1 cellular context compared by ENCODE assay signal in the genomic region with DNA sequence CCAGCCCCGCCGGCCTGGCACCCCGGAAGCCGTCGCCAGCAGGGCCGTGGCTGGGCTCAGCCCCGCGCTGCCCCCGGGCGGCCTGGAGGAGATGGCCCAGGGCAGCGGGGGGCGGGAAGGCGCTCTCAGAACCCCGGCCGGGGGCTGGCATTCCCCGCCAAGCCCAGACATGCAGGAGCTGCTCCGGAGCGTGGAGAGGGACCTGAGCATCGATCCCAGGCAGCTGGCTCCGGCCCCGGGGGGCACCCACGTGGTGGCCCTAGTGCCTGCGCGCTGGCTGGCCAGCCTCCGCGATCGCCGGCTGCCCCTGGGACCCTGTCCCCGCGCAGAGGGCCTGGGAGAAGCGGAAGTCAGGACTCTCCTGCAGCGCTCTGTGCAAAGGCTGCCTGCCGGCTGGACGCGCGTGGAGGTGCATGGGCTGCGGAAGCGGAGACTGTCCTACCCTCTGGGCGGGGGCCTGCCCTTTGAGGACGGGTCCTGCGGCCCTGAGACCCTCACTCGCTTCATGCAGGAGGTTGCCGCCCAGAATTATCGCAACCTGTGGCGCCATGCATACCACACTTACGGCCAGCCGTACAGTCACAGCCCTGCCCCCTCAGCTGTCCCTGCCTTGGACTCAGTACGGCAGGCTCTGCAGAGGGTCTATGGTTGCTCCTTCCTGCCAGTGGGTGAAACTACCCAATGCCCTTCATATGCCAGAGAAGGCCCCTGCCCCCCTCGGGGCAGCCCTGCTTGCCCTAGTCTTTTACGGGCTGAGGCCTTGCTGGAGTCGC.
TF ChIP-seq lines count a peak whose summit lies in the region.

No MANE protein-coding gene starts in this region.

TF ChIP-seq in HepG2, 621 proteins besides CTCF, POLR2A, EP300 and RAD21 (continued from another document and continues in another):
- TF ChIP-seq, protein P1, sequence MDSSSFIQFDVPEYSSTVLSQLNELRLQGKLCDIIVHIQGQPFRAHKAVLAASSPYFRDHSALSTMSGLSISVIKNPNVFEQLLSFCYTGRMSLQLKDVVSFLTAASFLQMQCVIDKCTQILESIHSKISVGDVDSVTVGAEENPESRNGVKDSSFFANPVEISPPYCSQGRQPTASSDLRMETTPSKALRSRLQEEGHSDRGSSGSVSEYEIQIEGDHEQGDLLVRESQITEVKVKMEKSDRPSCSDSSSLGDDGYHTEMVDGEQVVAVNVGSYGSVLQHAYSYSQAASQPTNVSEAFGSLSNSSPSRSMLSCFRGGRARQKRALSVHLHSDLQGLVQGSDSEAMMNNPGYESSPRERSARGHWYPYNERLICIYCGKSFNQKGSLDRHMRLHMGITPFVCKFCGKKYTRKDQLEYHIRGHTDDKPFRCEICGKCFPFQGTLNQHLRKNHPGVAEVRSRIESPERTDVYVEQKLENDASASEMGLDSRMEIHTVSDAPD (CRISPR knock-in tag; IDR thresholded peaks at IDR 0.05) = no peak
- TF ChIP-seq, protein P2, sequence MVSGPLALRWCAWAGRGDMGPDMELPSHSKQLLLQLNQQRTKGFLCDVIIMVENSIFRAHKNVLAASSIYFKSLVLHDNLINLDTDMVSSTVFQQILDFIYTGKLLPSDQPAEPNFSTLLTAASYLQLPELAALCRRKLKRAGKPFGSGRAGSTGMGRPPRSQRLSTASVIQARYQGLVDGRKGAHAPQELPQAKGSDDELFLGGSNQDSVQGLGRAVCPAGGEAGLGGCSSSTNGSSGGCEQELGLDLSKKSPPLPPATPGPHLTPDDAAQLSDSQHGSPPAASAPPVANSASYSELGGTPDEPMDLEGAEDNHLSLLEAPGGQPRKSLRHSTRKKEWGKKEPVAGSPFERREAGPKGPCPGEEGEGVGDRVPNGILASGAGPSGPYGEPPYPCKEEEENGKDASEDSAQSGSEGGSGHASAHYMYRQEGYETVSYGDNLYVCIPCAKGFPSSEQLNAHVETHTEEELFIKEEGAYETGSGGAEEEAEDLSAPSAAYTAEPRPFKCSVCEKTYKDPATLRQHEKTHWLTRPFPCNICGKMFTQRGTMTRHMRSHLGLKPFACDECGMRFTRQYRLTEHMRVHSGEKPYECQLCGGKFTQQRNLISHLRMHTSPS (CRISPR knock-in tag; IDR thresholded peaks at IDR 0.05; ENCODE audit: low read depth) = peak; percentile 44; the same call in 1 of the 2 replicates
- TF ChIP-seq, protein P3, sequence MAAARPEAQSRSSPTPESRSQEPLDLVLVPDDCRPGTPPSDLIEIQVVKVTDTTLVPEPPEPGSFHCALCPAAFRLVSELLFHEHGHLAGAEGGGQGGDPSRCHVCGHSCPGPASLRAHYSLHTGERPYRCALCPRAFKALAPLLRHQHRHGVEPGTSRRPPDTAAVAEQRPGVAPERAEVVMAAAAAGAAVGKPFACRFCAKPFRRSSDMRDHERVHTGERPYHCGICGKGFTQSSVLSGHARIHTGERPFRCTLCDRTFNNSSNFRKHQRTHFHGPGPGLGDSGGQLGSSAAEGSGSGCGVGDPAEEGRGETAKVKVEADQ (CRISPR knock-in tag; IDR thresholded peaks at IDR 0.05; ENCODE audit: borderline replicate concordance) = peak; percentile 58; the same call in 1 of the 2 replicates
- TF ChIP-seq, protein P4, sequence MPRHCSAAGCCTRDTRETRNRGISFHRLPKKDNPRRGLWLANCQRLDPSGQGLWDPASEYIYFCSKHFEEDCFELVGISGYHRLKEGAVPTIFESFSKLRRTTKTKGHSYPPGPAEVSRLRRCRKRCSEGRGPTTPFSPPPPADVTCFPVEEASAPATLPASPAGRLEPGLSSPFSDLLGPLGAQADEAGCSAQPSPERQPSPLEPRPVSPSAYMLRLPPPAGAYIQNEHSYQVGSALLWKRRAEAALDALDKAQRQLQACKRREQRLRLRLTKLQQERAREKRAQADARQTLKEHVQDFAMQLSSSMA (CRISPR knock-in tag; IDR thresholded peaks at IDR 0.05) = no peak
- TF ChIP-seq ARNTL (CRISPR knock-in tag; IDR thresholded peaks at IDR 0.05) (no peak), DMAP1 (CRISPR knock-in tag; IDR thresholded peaks at IDR 0.05) (peak; percentile 83), ZNF747 (CRISPR knock-in tag; IDR thresholded peaks at IDR 0.05; ENCODE audit: borderline replicate concordance) (no peak), TRIM24 (CRISPR knock-in tag; IDR thresholded peaks at IDR 0.05) (no peak), ZNF75D (CRISPR knock-in tag; IDR thresholded peaks at IDR 0.05; ENCODE audit: borderline replicate concordance) (no peak), ZNF782 (CRISPR knock-in tag; IDR thresholded peaks at IDR 0.05; ENCODE audit: borderline replicate concordance) (peak; percentile 38; the same call in 1 of the 2 replicates), RARA (CRISPR knock-in tag; IDR thresholded peaks at IDR 0.05) (no peak), ZNF777 (CRISPR knock-in tag; IDR thresholded peaks at IDR 0.05) (no peak), MED13 (CRISPR knock-in tag; IDR thresholded peaks at IDR 0.05) (no peak), FOXA3 (CRISPR knock-in tag; IDR thresholded peaks at IDR 0.05) (no peak), ATRX (CRISPR knock-in tag; IDR thresholded peaks at IDR 0.05; ENCODE audit: borderline replicate concordance) (no peak), KDM6A (CRISPR knock-in tag; IDR thresholded peaks at IDR 0.05; ENCODE audit: low read depth) (no peak), ZBTB21 (CRISPR knock-in tag; IDR thresholded peaks at IDR 0.05) (no peak), TBX3 (IDR thresholded peaks at IDR 0.05; ENCODE audit: borderline replicate concordance) (no peak), HES4 (CRISPR knock-in tag; IDR thresholded peaks at IDR 0.05; ENCODE audit: borderline replicate concordance) (0 out of 2 replicates have a peak, but pooled peaks have one; percentile 40), ZNF33A (CRISPR knock-in tag; IDR thresholded peaks at IDR 0.05; ENCODE audit: borderline replicate concordance) (no peak), ZNF446 (CRISPR knock-in tag; IDR thresholded peaks at IDR 0.05) (peak; percentile 58; the same call in 1 of the 2 replicates), NFKB2 (CRISPR knock-in tag; IDR thresholded peaks at IDR 0.05; ENCODE audit: borderline replicate concordance) (no peak), SRSF1 (optimal IDR thresholded peaks at IDR 0.05; ENCODE audit: low read depth, low read length) (no peak)
- TF ChIP-seq, protein P5, sequence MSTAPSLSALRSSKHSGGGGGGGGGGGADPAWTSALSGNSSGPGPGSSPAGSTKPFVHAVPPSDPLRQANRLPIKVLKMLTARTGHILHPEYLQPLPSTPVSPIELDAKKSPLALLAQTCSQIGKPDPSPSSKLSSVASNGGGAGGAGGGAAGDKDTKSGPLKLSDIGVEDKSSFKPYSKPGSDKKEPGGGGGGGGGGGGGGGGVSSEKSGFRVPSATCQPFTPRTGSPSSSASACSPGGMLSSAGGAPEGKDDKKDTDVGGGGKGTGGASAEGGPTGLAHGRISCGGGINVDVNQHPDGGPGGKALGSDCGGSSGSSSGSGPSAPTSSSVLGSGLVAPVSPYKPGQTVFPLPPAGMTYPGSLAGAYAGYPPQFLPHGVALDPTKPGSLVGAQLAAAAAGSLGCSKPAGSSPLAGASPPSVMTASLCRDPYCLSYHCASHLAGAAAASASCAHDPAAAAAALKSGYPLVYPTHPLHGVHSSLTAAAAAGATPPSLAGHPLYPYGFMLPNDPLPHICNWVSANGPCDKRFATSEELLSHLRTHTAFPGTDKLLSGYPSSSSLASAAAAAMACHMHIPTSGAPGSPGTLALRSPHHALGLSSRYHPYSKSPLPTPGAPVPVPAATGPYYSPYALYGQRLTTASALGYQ (CRISPR knock-in tag; IDR thresholded peaks at IDR 0.05) = no peak
- TF ChIP-seq, protein P6, sequence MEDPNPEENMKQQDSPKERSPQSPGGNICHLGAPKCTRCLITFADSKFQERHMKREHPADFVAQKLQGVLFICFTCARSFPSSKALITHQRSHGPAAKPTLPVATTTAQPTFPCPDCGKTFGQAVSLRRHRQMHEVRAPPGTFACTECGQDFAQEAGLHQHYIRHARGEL (CRISPR knock-in tag; IDR thresholded peaks at IDR 0.05) = no peak
- TF ChIP-seq, protein P7, sequence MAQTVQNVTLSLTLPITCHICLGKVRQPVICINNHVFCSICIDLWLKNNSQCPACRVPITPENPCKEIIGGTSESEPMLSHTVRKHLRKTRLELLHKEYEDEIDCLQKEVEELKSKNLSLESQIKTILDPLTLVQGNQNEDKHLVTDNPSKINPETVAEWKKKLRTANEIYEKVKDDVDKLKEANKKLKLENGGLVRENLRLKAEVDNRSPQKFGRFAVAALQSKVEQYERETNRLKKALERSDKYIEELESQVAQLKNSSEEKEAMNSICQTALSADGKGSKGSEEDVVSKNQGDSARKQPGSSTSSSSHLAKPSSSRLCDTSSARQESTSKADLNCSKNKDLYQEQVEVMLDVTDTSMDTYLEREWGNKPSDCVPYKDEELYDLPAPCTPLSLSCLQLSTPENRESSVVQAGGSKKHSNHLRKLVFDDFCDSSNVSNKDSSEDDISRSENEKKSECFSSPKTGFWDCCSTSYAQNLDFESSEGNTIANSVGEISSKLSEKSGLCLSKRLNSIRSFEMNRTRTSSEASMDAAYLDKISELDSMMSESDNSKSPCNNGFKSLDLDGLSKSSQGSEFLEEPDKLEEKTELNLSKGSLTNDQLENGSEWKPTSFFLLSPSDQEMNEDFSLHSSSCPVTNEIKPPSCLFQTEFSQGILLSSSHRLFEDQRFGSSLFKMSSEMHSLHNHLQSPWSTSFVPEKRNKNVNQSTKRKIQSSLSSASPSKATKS (CRISPR knock-in tag; IDR thresholded peaks at IDR 0.05) = no peak
- TF ChIP-seq, protein P8, sequence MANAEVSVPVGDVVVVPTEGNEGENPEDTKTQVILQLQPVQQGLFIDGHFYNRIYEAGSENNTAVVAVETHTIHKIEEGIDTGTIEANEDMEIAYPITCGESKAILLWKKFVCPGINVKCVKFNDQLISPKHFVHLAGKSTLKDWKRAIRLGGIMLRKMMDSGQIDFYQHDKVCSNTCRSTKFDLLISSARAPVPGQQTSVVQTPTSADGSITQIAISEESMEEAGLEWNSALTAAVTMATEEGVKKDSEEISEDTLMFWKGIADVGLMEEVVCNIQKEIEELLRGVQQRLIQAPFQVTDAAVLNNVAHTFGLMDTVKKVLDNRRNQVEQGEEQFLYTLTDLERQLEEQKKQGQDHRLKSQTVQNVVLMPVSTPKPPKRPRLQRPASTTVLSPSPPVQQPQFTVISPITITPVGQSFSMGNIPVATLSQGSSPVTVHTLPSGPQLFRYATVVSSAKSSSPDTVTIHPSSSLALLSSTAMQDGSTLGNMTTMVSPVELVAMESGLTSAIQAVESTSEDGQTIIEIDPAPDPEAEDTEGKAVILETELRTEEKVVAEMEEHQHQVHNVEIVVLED (CRISPR knock-in tag; IDR thresholded peaks at IDR 0.05; ENCODE audit: borderline replicate concordance) = peak; percentile 34; the same call in 1 of the 2 replicates
- TF ChIP-seq, protein P9, sequence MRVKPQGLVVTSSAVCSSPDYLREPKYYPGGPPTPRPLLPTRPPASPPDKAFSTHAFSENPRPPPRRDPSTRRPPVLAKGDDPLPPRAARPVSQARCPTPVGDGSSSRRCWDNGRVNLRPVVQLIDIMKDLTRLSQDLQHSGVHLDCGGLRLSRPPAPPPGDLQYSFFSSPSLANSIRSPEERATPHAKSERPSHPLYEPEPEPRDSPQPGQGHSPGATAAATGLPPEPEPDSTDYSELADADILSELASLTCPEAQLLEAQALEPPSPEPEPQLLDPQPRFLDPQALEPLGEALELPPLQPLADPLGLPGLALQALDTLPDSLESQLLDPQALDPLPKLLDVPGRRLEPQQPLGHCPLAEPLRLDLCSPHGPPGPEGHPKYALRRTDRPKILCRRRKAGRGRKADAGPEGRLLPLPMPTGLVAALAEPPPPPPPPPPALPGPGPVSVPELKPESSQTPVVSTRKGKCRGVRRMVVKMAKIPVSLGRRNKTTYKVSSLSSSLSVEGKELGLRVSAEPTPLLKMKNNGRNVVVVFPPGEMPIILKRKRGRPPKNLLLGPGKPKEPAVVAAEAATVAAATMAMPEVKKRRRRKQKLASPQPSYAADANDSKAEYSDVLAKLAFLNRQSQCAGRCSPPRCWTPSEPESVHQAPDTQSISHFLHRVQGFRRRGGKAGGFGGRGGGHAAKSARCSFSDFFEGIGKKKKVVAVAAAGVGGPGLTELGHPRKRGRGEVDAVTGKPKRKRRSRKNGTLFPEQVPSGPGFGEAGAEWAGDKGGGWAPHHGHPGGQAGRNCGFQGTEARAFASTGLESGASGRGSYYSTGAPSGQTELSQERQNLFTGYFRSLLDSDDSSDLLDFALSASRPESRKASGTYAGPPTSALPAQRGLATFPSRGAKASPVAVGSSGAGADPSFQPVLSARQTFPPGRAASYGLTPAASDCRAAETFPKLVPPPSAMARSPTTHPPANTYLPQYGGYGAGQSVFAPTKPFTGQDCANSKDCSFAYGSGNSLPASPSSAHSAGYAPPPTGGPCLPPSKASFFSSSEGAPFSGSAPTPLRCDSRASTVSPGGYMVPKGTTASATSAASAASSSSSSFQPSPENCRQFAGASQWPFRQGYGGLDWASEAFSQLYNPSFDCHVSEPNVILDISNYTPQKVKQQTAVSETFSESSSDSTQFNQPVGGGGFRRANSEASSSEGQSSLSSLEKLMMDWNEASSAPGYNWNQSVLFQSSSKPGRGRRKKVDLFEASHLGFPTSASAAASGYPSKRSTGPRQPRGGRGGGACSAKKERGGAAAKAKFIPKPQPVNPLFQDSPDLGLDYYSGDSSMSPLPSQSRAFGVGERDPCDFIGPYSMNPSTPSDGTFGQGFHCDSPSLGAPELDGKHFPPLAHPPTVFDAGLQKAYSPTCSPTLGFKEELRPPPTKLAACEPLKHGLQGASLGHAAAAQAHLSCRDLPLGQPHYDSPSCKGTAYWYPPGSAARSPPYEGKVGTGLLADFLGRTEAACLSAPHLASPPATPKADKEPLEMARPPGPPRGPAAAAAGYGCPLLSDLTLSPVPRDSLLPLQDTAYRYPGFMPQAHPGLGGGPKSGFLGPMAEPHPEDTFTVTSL (CRISPR knock-in tag; IDR thresholded peaks at IDR 0.05; ENCODE audit: borderline replicate concordance) = no peak
- TF ChIP-seq, protein P10, sequence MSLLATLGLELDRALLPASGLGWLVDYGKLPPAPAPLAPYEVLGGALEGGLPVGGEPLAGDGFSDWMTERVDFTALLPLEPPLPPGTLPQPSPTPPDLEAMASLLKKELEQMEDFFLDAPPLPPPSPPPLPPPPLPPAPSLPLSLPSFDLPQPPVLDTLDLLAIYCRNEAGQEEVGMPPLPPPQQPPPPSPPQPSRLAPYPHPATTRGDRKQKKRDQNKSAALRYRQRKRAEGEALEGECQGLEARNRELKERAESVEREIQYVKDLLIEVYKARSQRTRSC (CRISPR knock-in tag; IDR thresholded peaks at IDR 0.05; ENCODE audit: low read depth) = no peak
- TF ChIP-seq, protein P11, sequence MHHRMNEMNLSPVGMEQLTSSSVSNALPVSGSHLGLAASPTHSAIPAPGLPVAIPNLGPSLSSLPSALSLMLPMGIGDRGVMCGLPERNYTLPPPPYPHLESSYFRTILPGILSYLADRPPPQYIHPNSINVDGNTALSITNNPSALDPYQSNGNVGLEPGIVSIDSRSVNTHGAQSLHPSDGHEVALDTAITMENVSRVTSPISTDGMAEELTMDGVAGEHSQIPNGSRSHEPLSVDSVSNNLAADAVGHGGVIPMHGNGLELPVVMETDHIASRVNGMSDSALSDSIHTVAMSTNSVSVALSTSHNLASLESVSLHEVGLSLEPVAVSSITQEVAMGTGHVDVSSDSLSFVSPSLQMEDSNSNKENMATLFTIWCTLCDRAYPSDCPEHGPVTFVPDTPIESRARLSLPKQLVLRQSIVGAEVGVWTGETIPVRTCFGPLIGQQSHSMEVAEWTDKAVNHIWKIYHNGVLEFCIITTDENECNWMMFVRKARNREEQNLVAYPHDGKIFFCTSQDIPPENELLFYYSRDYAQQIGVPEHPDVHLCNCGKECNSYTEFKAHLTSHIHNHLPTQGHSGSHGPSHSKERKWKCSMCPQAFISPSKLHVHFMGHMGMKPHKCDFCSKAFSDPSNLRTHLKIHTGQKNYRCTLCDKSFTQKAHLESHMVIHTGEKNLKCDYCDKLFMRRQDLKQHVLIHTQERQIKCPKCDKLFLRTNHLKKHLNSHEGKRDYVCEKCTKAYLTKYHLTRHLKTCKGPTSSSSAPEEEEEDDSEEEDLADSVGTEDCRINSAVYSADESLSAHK (CRISPR knock-in tag; IDR thresholded peaks at IDR 0.05; ENCODE audit: borderline replicate concordance) = no peak
